1 cellular context compared by ENCODE assay signal in genomic region chr1:215083408-215083961, GRCh38.
TF ChIP-seq lines count a peak whose summit lies in the region.

No MANE protein-coding gene starts in this region.

TF ChIP-seq in H1, 55 proteins besides CTCF, POLR2A, EP300 and RAD21 (continued from another document):
- TF ChIP-seq GTF2F1 (IDR thresholded peaks at IDR 0.05; ENCODE audit: borderline replicate concordance, low read depth, low read length) (no peak), CHD7 (IDR thresholded peaks at IDR 0.05; ENCODE audit: insufficient replicate concordance, low read length) (no peak), FOSL1 (IDR thresholded peaks at IDR 0.05; ENCODE audit: insufficient read depth, low read depth, low read length) (no peak), TAF7 (optimal IDR thresholded peaks at IDR 0.05; ENCODE audit: borderline replicate concordance, low read depth, low read length) (no peak), KDM4A (IDR thresholded peaks at IDR 0.05; ENCODE audit: low read depth, low read length, severe bottlenecking) (no peak), USF2 (IDR thresholded peaks at IDR 0.05; ENCODE audit: low read length) (no peak), NRF1 (IDR thresholded peaks at IDR 0.05; ENCODE audit: low read depth, low read length) (no peak), HDAC6 (IDR thresholded peaks at IDR 0.05; ENCODE audit: low read depth, low read length) (no peak), EZH2 (IDR thresholded peaks at IDR 0.05; ENCODE audit: low read depth, low read length, severe bottlenecking) (peak; percentile 72), ASH2L (IDR thresholded peaks at IDR 0.05; ENCODE audit: low read length) (no peak), MAFK (IDR thresholded peaks at IDR 0.05; ENCODE audit: low read depth, low read length) (no peak), RFX5 (IDR thresholded peaks at IDR 0.05; ENCODE audit: borderline replicate concordance, low read depth, low read length) (no peak), JUND (IDR thresholded peaks at IDR 0.05; ENCODE audit: low read length) (no peak), SAP30 (IDR thresholded peaks at IDR 0.05; ENCODE audit: insufficient read depth, insufficient replicate concordance, low read length) (no peak), CEBPB (IDR thresholded peaks at IDR 0.05; ENCODE audit: low read depth, low read length) (no peak), SRF (IDR thresholded peaks at IDR 0.05; ENCODE audit: low read depth, low read length) (no peak), RBBP5 (IDR thresholded peaks at IDR 0.05; ENCODE audit: borderline replicate concordance, low read depth, low read length) (no peak), BRCA1 (IDR thresholded peaks at IDR 0.05; ENCODE audit: low read depth, low read length) (no peak), SIRT6 (IDR thresholded peaks at IDR 0.05; ENCODE audit: low read length) (no peak), YY1 (IDR thresholded peaks at IDR 0.05; ENCODE audit: low read depth, low read length) (no peak), SUZ12 (IDR thresholded peaks at IDR 0.05; ENCODE audit: low read length) (peak; percentile 78), NANOG (IDR thresholded peaks at IDR 0.05; ENCODE audit: insufficient read depth, low read depth, low read length, poor library complexity, severe bottlenecking) (no peak), SP2 (IDR thresholded peaks at IDR 0.05; ENCODE audit: low read length) (no peak)
